Comparison of ENCODE assay signal across 19 cellular contexts in the genomic region with DNA sequence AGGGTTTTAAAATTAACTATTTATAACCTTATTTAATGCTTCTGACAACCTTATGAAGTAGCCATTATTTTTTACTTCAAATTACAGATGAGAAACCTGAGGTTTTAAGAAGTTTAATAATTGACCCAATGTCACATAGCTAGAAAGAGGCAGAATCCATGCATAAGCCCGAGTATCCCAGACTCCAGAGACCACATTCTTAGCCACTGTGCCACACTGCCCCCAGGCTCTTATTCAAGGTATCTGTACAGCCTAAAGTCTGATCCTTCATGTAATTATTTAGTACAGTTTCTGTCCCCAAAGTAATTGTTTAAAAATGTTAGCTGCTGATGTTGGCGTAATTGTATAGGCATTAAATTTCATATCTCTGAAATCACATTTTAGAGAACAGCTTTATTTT.
"Had no signal": no experiment of that assay in that cellular context is flagged by ENCODE, and none has a peak within 500 bp of the region (broad histone marks: within the 10 kb centered on the region; RNA-seq: fewer than 3 reads in every experiment).

No MANE protein-coding gene starts in this region.

- FAIRE-seq: pancreas, TTC549 had no signal

- H3K4me3 Mint-ChIP-seq: activated B cell treated with CpG ODN at 0.5 μM for 24 hours; activated CD4-positive, alpha-beta memory T cell treated with anti-CD3 and anti-CD28 coated beads, Interleukin-2, amount 10 ng/mL, durations not matched to agents 7 days and 5 days; activated CD8-positive, alpha-beta memory T cell treated with anti-CD3 and anti-CD28 coated beads, Interleukin-2, amount 10 ng/mL, durations not matched to agents 7 days and 5 days; activated naive CD8-positive, alpha-beta T cell; memory B cell; naive thymus-derived CD4-positive, alpha-beta T cell; stimulated activated effector memory CD8-positive, alpha-beta T cell treated with anti-CD3 and anti-CD28 coated beads, Interleukin-12 subunit alpha, Interleukin-12 subunit beta, amount 100 ng/mL, for 72 hours; T-helper 2 cell treated with Interferon-gamma antibody and Interleukin-4, amounts not matched to agents 5 μg/mL and 100 μg/mL, for 36 hours had no signal

- H3K4me2 ChIP-seq: smooth muscle cell had no signal

- DNase-seq: activated B cell treated with CpG ODN at 0.5 μM for 24 hours; activated CD4-positive, alpha-beta memory T cell treated with anti-CD3 and anti-CD28 coated beads, Interleukin-2, amount 10 ng/mL, durations not matched to agents 7 days and 5 days; activated CD4-positive, alpha-beta T cell treated with anti-CD3 and anti-CD28 coated beads for 48 hours; activated CD8-positive, alpha-beta memory T cell treated with anti-CD3 and anti-CD28 coated beads, Interleukin-2, amount 10 ng/mL, durations not matched to agents 7 days and 5 days; effector CD4-positive, alpha-beta T cell; left lung; naive thymus-derived CD4-positive, alpha-beta T cell; pancreas; stimulated activated CD4-positive, alpha-beta T cell treated with anti-CD3 and anti-CD28 coated beads, Interleukin-4, amount 100 ng/mL, for 24 hours; testis; upper lobe of left lung had no signal

- H3K9me3 ChIP-seq: esophagus muscularis mucosa, left lung, pancreas, testis, upper lobe of left lung had no signal

- H3K36me3 ChIP-seq: esophagus muscularis mucosa, left lung, pancreas, upper lobe of left lung had no signal

- H3K27ac Mint-ChIP-seq: activated B cell treated with CpG ODN at 0.5 μM for 24 hours; activated CD4-positive, alpha-beta memory T cell treated with anti-CD3 and anti-CD28 coated beads, Interleukin-2, amount 10 ng/mL, durations not matched to agents 7 days and 5 days; activated CD8-positive, alpha-beta memory T cell treated with anti-CD3 and anti-CD28 coated beads, Interleukin-2, amount 10 ng/mL, durations not matched to agents 7 days and 5 days; activated naive CD8-positive, alpha-beta T cell; memory B cell; naive thymus-derived CD4-positive, alpha-beta T cell; stimulated activated effector memory CD8-positive, alpha-beta T cell treated with anti-CD3 and anti-CD28 coated beads, Interleukin-12 subunit alpha, Interleukin-12 subunit beta, amount 100 ng/mL, for 72 hours; T-helper 2 cell treated with Interferon-gamma antibody and Interleukin-4, amounts not matched to agents 5 μg/mL and 100 μg/mL, for 36 hours had no signal

- H3K36me3 Mint-ChIP-seq: activated CD8-positive, alpha-beta memory T cell treated with anti-CD3 and anti-CD28 coated beads, Interleukin-2, amount 10 ng/mL, durations not matched to agents 7 days and 5 days; activated naive CD8-positive, alpha-beta T cell; memory B cell; stimulated activated effector memory CD8-positive, alpha-beta T cell treated with anti-CD3 and anti-CD28 coated beads, Interleukin-12 subunit alpha, Interleukin-12 subunit beta, amount 100 ng/mL, for 72 hours had no signal

- H3K4me1 Mint-ChIP-seq: activated B cell treated with CpG ODN at 0.5 μM for 24 hours; activated CD4-positive, alpha-beta memory T cell treated with anti-CD3 and anti-CD28 coated beads, Interleukin-2, amount 10 ng/mL, durations not matched to agents 7 days and 5 days; activated CD8-positive, alpha-beta memory T cell treated with anti-CD3 and anti-CD28 coated beads, Interleukin-2, amount 10 ng/mL, durations not matched to agents 7 days and 5 days; memory B cell; naive thymus-derived CD4-positive, alpha-beta T cell; stimulated activated effector memory CD8-positive, alpha-beta T cell treated with anti-CD3 and anti-CD28 coated beads, Interleukin-12 subunit alpha, Interleukin-12 subunit beta, amount 100 ng/mL, for 72 hours had no signal

- H3K4me3 ChIP-seq: esophagus muscularis mucosa, left lung, pancreas, smooth muscle cell, testis, upper lobe of left lung had no signal

- H3K27me3 Mint-ChIP-seq: activated B cell treated with CpG ODN at 0.5 μM for 24 hours; activated CD4-positive, alpha-beta memory T cell treated with anti-CD3 and anti-CD28 coated beads, Interleukin-2, amount 10 ng/mL, durations not matched to agents 7 days and 5 days; activated CD8-positive, alpha-beta memory T cell treated with anti-CD3 and anti-CD28 coated beads, Interleukin-2, amount 10 ng/mL, durations not matched to agents 7 days and 5 days; activated naive CD8-positive, alpha-beta T cell; memory B cell had no signal

- H3K27me3 ChIP-seq: esophagus muscularis mucosa, left lung, pancreas, testis, upper lobe of left lung had no signal

- H3K27ac ChIP-seq: esophagus muscularis mucosa, left lung, pancreas, testis, upper lobe of left lung had no signal

- ATAC-seq: activated CD8-positive, alpha-beta memory T cell treated with anti-CD3 and anti-CD28 coated beads, Interleukin-2, amount 10 ng/mL, durations not matched to agents 7 days and 5 days; left lung; naive thymus-derived CD4-positive, alpha-beta T cell; pancreas; sciatic nerve; stimulated activated effector memory CD8-positive, alpha-beta T cell treated with anti-CD3 and anti-CD28 coated beads, Interleukin-12 subunit alpha, Interleukin-12 subunit beta, amount 100 ng/mL, for 72 hours had no signal

- H3K4me1 ChIP-seq: esophagus muscularis mucosa, left lung, pancreas, testis, upper lobe of left lung had no signal
